ENCODE assay signal across 8 cellular contexts in genomic region chr1:202806845-202807366, GRCh38. TPM values are rescaled to one million over a fixed set of nuclear protein-coding genes. Genes with fewer than 3 reads are reported as not detected.
DNase-seq lines count a peak whose midpoint lies in the region; ATAC-seq, FAIRE-seq and TF ChIP-seq lines count a peak whose summit lies in the region.

No MANE protein-coding gene starts in this region.

- H3K27ac ChIP-seq in RWPE1 (peak overlapping the region; percentile 86), breast epithelium (peak overlapping the region; percentile 95 to 97), kidney (ENCODE audit: low read depth in 2 of 2, low read length in 2 of 2) (peak overlapping the region in 1 of 2 donors; percentile 54)

- H3K36me3 ChIP-seq in breast epithelium (no peaks in the 10 kb centered on the region), kidney (ENCODE audit: control insufficient read depth in 1 of 2, insufficient read depth in 2 of 2, low read length in 2 of 2) (no peaks in the 10 kb centered on the region)

- TF ChIP-seq POLR2A in breast epithelium (IDR thresholded peaks at IDR 0.05), result no peak

- no peaks in the 10 kb centered on the region for H3K9me3 ChIP-seq in breast epithelium
- H3K9me3 ChIP-seq in kidney (ENCODE audit: control insufficient read depth in 1 of 2, low read length in 2 of 2), result no peaks in the 10 kb centered on the region

- H3K4me3 ChIP-seq in breast epithelium (peak overlapping the region; percentile 85 to 100 (median 86)), kidney (ENCODE audit: low read length in 2 of 2) (peak overlapping the region; percentile 78 to 84)

- TF ChIP-seq CTCF in RWPE1 (conservative IDR thresholded peaks at IDR 0.05; ENCODE audit: low read depth), result no peak
- TF ChIP-seq CTCF in breast epithelium (IDR thresholded peaks at IDR 0.05), result no peak
- TF ChIP-seq CTCF in kidney (IDR thresholded peaks at IDR 0.05; ENCODE audit: borderline replicate concordance, extremely low read depth, insufficient read depth), result no peak

- H3K9ac ChIP-seq in kidney (ENCODE audit: low read length in 2 of 2), result peak overlapping the region; percentile 67 to 81

- H3K27me3 ChIP-seq in breast epithelium, result no peaks in the 10 kb centered on the region

- POLR2A ChIA-PET in RWPE1 (lab: Yijun Ruan, JAX; ENCODE audit: low non-redundant PET), result no interaction called here

- H3K4me1 ChIP-seq in breast epithelium (peaks cover 0 to 4% of the 10 kb centered on the region in 2 donors), kidney (ENCODE audit: control insufficient read depth in 1 of 2, insufficient read depth in 1 of 2, low read depth in 1 of 2, low read length in 2 of 2) (peaks cover 0 to 14% of the 10 kb centered on the region in 2 donors)

- CTCF ChIA-PET in RWPE1 (lab: Yijun Ruan, JAX), result no interaction called here

- ATAC-seq in HG03280 (IDR thresholded peaks at IDR 0.05; ENCODE audit: unreplicated experiment) (no peak), HG03159 (IDR thresholded peaks at IDR 0.05; ENCODE audit: unreplicated experiment) (no peak)

- DNase-seq in NCI-H748 (lab: John Stamatoyannopoulos, UW; ENCODE audit: unreplicated experiment), result peak; percentile 24
- no peak for DNase-seq in NCI-H748 treated with DMSO at 0.1 percent for 48 hours (lab: John Stamatoyannopoulos, UW)
- DNase-seq in RWPE1 (ENCODE audit: low spot score), result peak; percentile 52
- DNase-seq in breast epithelium (ENCODE audit: low spot score in 2 of 2), result peak in 1 of 2 donors; percentile 20
- peak; percentile 76 for DNase-seq in kidney
- DNase-seq in stimulated activated CD4-positive, alpha-beta T cell treated with anti-CD3 and anti-CD28 coated beads, Interleukin-2, amount 100 ng/mL, for 4 hours (ENCODE audit: low read depth), result peak; percentile 2

- intact Hi-C loops in breast epithelium (cut with DNase I; ENCODE audit: low total_unique reads), result no loop called here
- intact Hi-C loops in kidney (cut with DNase I), result no loop called here

- no peak for FAIRE-seq in kidney (lab: Jason Lieb, UNC)

RNA-seq across cellular contexts. Expression of gene KDM5B, which starts 1.3 kb away (rescaled TPM):
- total RNA-seq in breast epithelium (100 to 1,000 TPM in 1 of 3 donors, 10 to 100 TPM in 2; 37.6 to 122 (median 87.5) TPM), kidney (55.5 TPM)
- 10.7 TPM for polyA plus RNA-seq in kidney (ENCODE audit: insufficient read depth, low read depth, low replicate concordance)

RNA-seq across cellular contexts. Expression of gene PCAT6, which starts 3.8 kb away (rescaled TPM):
- total RNA-seq in breast epithelium (1 to 10 TPM in 1 of 3 donors, not detected in 2; 1.8 TPM), kidney (2.0 TPM)
- polyA plus RNA-seq in kidney (ENCODE audit: insufficient read depth, low read depth, low replicate concordance), result 5.8 TPM
